In genomic region chr13:100532836-100533435, GRCh38 we compare ENCODE assay signal across 15 cellular contexts. TPM values are rescaled to one million over a fixed set of nuclear protein-coding genes. Genes with fewer than 3 reads are reported as not detected.
DNase-seq lines count a peak whose midpoint lies in the region; ATAC-seq, FAIRE-seq and TF ChIP-seq lines count a peak whose summit lies in the region.
"Had no signal": no experiment of that assay in that cellular context is flagged by ENCODE, and none has a peak within 500 bp of the region (broad histone marks: within the 10 kb centered on the region; RNA-seq: fewer than 3 reads in every experiment).

No MANE protein-coding gene starts in this region.

- ATAC-seq in Right ventricle myocardium superior (ENCODE audit: poor library complexity) = no peak
- ATAC-seq in activated CD8-positive, alpha-beta memory T cell treated with anti-CD3 and anti-CD28 coated beads, Interleukin-2, amount 10 ng/mL, durations not matched to agents 7 days and 5 days = no peak
- ATAC-seq in HepG2 = peak; percentile 27
- ATAC-seq in GM18873 (IDR thresholded peaks at IDR 0.05; ENCODE audit: low FRiP score, unreplicated experiment) = no peak
- ATAC-seq in GM21447 (IDR thresholded peaks at IDR 0.05; ENCODE audit: unreplicated experiment) = no peak
- ATAC-seq: A549, Right ventricle myocardium inferior had no signal

- TF ChIP-seq CTCF in left ventricle myocardium inferior (IDR thresholded peaks at IDR 0.05; ENCODE audit: borderline replicate concordance) (no peak), HepG2 (CRISPR knock-in tag; IDR thresholded peaks at IDR 0.05) (no peak), vagina (IDR thresholded peaks at IDR 0.05) (no peak)

- no peaks in the 10 kb centered on the region for H3K9me3 Mint-ChIP-seq in activated CD8-positive, alpha-beta memory T cell treated with anti-CD3 and anti-CD28 coated beads, Interleukin-2, amount 10 ng/mL, durations not matched to agents 7 days and 5 days (ENCODE audit: low read depth)
- no peaks in the 10 kb centered on the region for H3K9me3 Mint-ChIP-seq in activated CD4-positive, alpha-beta T cell treated with anti-CD3 and anti-CD28 coated beads, Interleukin-2, amount 10 ng/mL, durations not matched to agents 7 days and 5 days

- 99% methylated on average over 11 of the region's 14 CpGs for WGBS in HepG2 (ENCODE audit: low lambda C conversion rate)

- H3K9me3 ChIP-seq in left ventricle myocardium inferior (replicated peaks) (no peaks in the 10 kb centered on the region), HepG2 (ENCODE audit: low read length) (no peaks in the 10 kb centered on the region), vagina (no peaks in the 10 kb centered on the region)
- H3K9me3 ChIP-seq: A549 had no signal

- no peak for TF ChIP-seq EP300 in HepG2 (IDR thresholded peaks at IDR 0.05; ENCODE audit: low read depth in 2 of 2, low read length in 2 of 2)
- no peak for TF ChIP-seq EP300 in HepG2 (CRISPR knock-in tag; IDR thresholded peaks at IDR 0.05; ENCODE audit: borderline replicate concordance)

- no peak overlapping the region for H3K4me3 Mint-ChIP-seq in activated CD8-positive, alpha-beta memory T cell treated with anti-CD3 and anti-CD28 coated beads, Interleukin-2, amount 10 ng/mL, durations not matched to agents 7 days and 5 days
- H3K4me3 Mint-ChIP-seq in activated CD4-positive, alpha-beta T cell treated with anti-CD3 and anti-CD28 coated beads, Interleukin-2, amount 10 ng/mL, durations not matched to agents 7 days and 5 days = no peak overlapping the region
- H3K4me3 Mint-ChIP-seq: CD4-positive, CD25-positive, alpha-beta regulatory T cell had no signal

- H3K4me3 ChIP-seq in left ventricle myocardium inferior (no peak overlapping the region), HepG2 (replicated peaks in 1 of 3; ENCODE audit: insufficient read depth in 1 of 3, low read depth in 2 of 3, low read length in 3 of 3) (no peak overlapping the region), vagina (no peak overlapping the region)
- H3K4me3 ChIP-seq: A549, GM12878 had no signal

- H3K4me2 ChIP-seq in HepG2 (ENCODE audit: low read depth, low read length) = no peak overlapping the region
- H3K4me2 ChIP-seq: A549, KMS-11 had no signal

- H3K27ac ChIP-seq in left ventricle myocardium inferior (replicated peaks) (no peak overlapping the region), HepG2 (ENCODE audit: extremely low read length, insufficient read depth, low read length) (no peak overlapping the region), vagina (no peak overlapping the region)
- H3K27ac ChIP-seq: A549, KMS-11 had no signal

- no peak overlapping the region for H3K9ac ChIP-seq in HepG2 (ENCODE audit: insufficient read depth, low read depth, low read length)
- H3K9ac ChIP-seq: KMS-11 had no signal

- H3K4me1 Mint-ChIP-seq in activated CD8-positive, alpha-beta memory T cell treated with anti-CD3 and anti-CD28 coated beads, Interleukin-2, amount 10 ng/mL, durations not matched to agents 7 days and 5 days = no peaks in the 10 kb centered on the region
- H3K4me1 Mint-ChIP-seq in activated CD4-positive, alpha-beta T cell treated with anti-CD3 and anti-CD28 coated beads, Interleukin-2, amount 10 ng/mL, durations not matched to agents 7 days and 5 days = peaks cover 9% of the 10 kb centered on the region

- DNase-seq in Right ventricle myocardium superior (peak; percentile 27), left ventricle myocardium inferior (no peak), HepG2 (ENCODE audit: low spot score) (no peak), vagina (ENCODE audit: extremely low spot score in 2 of 2) (peak; percentile 76 to 95)
- DNase-seq in activated CD8-positive, alpha-beta memory T cell treated with anti-CD3 and anti-CD28 coated beads, Interleukin-2, amount 10 ng/mL, durations not matched to agents 7 days and 5 days = peak; percentile 37
- no peak for DNase-seq in activated CD4-positive, alpha-beta T cell treated with anti-CD3 and anti-CD28 coated beads, Interleukin-2, amount 10 ng/mL, durations not matched to agents 7 days and 5 days
- DNase-seq: CD4-positive, CD25-positive, alpha-beta regulatory T cell; NCI-H526 treated with DMSO at 0.1 percent for 48 hours had no signal

- TF ChIP-seq POLR2A in HepG2 (IDR thresholded peaks at IDR 0.05; ENCODE audit: insufficient read depth in 1 of 2, low read depth in 2 of 2, low read length in 2 of 2) (no peak), vagina (IDR thresholded peaks at IDR 0.05) (no peak)

- no peak overlapping the region for H2AFZ ChIP-seq in HepG2 (ENCODE audit: low read length)

- no peaks in the 10 kb centered on the region for H3K4me1 ChIP-seq in left ventricle myocardium inferior
- H3K4me1 ChIP-seq in HepG2 (ENCODE audit: insufficient read depth, low read length) = peaks cover 34% of the 10 kb centered on the region
- peaks cover 9% of the 10 kb centered on the region for H3K4me1 ChIP-seq in vagina
- H3K4me1 ChIP-seq: A549 had no signal

- BruUV-seq in HepG2 (replicated peaks; lab: Mats Ljungman, UMichigan) = no TSS peak

- intact Hi-C loops in Right ventricle myocardium superior (cut with DNase I) = no loop called here
- intact Hi-C loops in left ventricle myocardium inferior (cut with micrococcal nuclease) = no loop called here
- intact Hi-C loops in HepG2 (cut with micrococcal nuclease; ENCODE audit: unreplicated experiment) = no loop called here
- intact Hi-C loops in vagina (cut with DNase I) = no loop called here

- H3K36me3 ChIP-seq in left ventricle myocardium inferior = peaks cover 51% of the 10 kb centered on the region
- peaks cover 5 to 7% of the 10 kb centered on the region in 2 experiments; a peak in 2 of 5 replicates for H3K36me3 ChIP-seq in HepG2 (replicated peaks in 1 of 2; ENCODE audit: control insufficient read depth in 1 of 2, insufficient read depth in 2 of 2, low read length in 2 of 2)
- no peaks in the 10 kb centered on the region for H3K36me3 ChIP-seq in vagina

- POLR2A ChIA-PET in HepG2 (lab: Yijun Ruan, JAX) = no interaction called here
- POLR2A ChIA-PET in activated CD4-positive, alpha-beta T cell treated with anti-CD3 and anti-CD28 coated beads, Interleukin-2, amount 10 ng/mL, durations not matched to agents 7 days and 5 days (lab: Charles Lee) = no interaction called here

- H3K27me3 Mint-ChIP-seq in activated CD8-positive, alpha-beta memory T cell treated with anti-CD3 and anti-CD28 coated beads, Interleukin-2, amount 10 ng/mL, durations not matched to agents 7 days and 5 days = no peaks in the 10 kb centered on the region
- H3K27me3 Mint-ChIP-seq in activated CD4-positive, alpha-beta T cell treated with anti-CD3 and anti-CD28 coated beads, Interleukin-2, amount 10 ng/mL, durations not matched to agents 7 days and 5 days = no peaks in the 10 kb centered on the region
- H3K27me3 Mint-ChIP-seq: CD4-positive, CD25-positive, alpha-beta regulatory T cell had no signal

- no peak for TF ChIP-seq RAD21 in HepG2 (CRISPR knock-in tag; IDR thresholded peaks at IDR 0.05)

- H4K20me1 ChIP-seq in HepG2 (ENCODE audit: insufficient read depth, low read length) = no peaks in the 10 kb centered on the region

- no peak overlapping the region for H3K27ac Mint-ChIP-seq in activated CD8-positive, alpha-beta memory T cell treated with anti-CD3 and anti-CD28 coated beads, Interleukin-2, amount 10 ng/mL, durations not matched to agents 7 days and 5 days
- H3K27ac Mint-ChIP-seq in activated CD4-positive, alpha-beta T cell treated with anti-CD3 and anti-CD28 coated beads, Interleukin-2, amount 10 ng/mL, durations not matched to agents 7 days and 5 days = no peak overlapping the region
- H3K27ac Mint-ChIP-seq: CD4-positive, CD25-positive, alpha-beta regulatory T cell had no signal

- CTCF ChIA-PET in activated CD8-positive, alpha-beta memory T cell treated with anti-CD3 and anti-CD28 coated beads, Interleukin-2, amount 10 ng/mL, durations not matched to agents 7 days and 5 days (lab: Charles Lee) = no interaction called here
- CTCF ChIA-PET in HepG2 (lab: Yijun Ruan, JAX; ENCODE audit: low intra/inter-chr PET ratio, low total read pairs) = no interaction called here
- CTCF ChIA-PET in activated CD4-positive, alpha-beta T cell treated with anti-CD3 and anti-CD28 coated beads, Interleukin-2, amount 10 ng/mL, durations not matched to agents 7 days and 5 days (lab: Charles Lee) = interaction anchor here (1.3 kb wide), 1 partner anchor 31 kb away, joined by 4 read pairs; no protein-coding TSS in a partner anchor

- H3K36me3 Mint-ChIP-seq in activated CD8-positive, alpha-beta memory T cell treated with anti-CD3 and anti-CD28 coated beads, Interleukin-2, amount 10 ng/mL, durations not matched to agents 7 days and 5 days = no peaks in the 10 kb centered on the region
- H3K36me3 Mint-ChIP-seq in activated CD4-positive, alpha-beta T cell treated with anti-CD3 and anti-CD28 coated beads, Interleukin-2, amount 10 ng/mL, durations not matched to agents 7 days and 5 days (ENCODE audit: low read depth) = no peaks in the 10 kb centered on the region

- FAIRE-seq in HepG2 (lab: Jason Lieb, UNC) = no peak
- FAIRE-seq: A549, GM12878, H54 had no signal

- H3K27me3 ChIP-seq in left ventricle myocardium inferior (ENCODE audit: low read depth) (no peaks in the 10 kb centered on the region), HepG2 (ENCODE audit: control insufficient read depth in 1 of 2, insufficient read depth in 2 of 2, low read length in 2 of 2) (no peaks in the 10 kb centered on the region; a peak in 1 of 5 replicates), vagina (no peaks in the 10 kb centered on the region)

- in situ Hi-C loops in HepG2 (cut with HindIII; ENCODE audit: extremely low pct_ligation_motif_present, low pct_unique_long_range_greater_than_20kb) = loop anchor here (25.0 kb wide), 1 partner anchor 871 kb away; no protein-coding TSS in a partner anchor

- no peaks in the 10 kb centered on the region for H3K79me2 ChIP-seq in HepG2 (ENCODE audit: insufficient read depth, low read length)

RNA-seq across cellular contexts. Expression of gene GGACT, which starts 55.7 kb away (rescaled TPM):
- total RNA-seq in Right ventricle myocardium superior (1.8 TPM), left ventricle myocardium inferior (1.8 TPM), HepG2 (2016; rRNA removed; fragmentation: Illumina TruSeq; extraction: Trizol) (1.6 and 1.9 TPM in 2 replicates), vagina (4.7 TPM)
- total RNA-seq in activated CD8-positive, alpha-beta memory T cell treated with anti-CD3 and anti-CD28 coated beads, Interleukin-2, amount 10 ng/mL, durations not matched to agents 7 days and 5 days = 1 to 10 TPM; 5.0 to 5.3 TPM
- 0.88 and 1.9 TPM in 2 replicates for total RNA-seq in HepG2 (2016; cell fraction: cytosol; rRNA removed; fragmentation: Illumina TruSeq; extraction: Trizol; ENCODE audit: low read depth)
- total RNA-seq in HepG2 (2016; cell fraction: insoluble cytoplasmic fraction; rRNA removed; fragmentation: Illumina TruSeq; extraction: Trizol) = 1.3 and 1.8 TPM in 2 replicates
- 2.3 and 2.4 TPM in 2 replicates for total RNA-seq in HepG2 (2016; cell fraction: membrane; rRNA removed; fragmentation: Illumina TruSeq; extraction: Trizol)
- 0.56 and 0.93 TPM in 2 replicates for total RNA-seq in HepG2 (2016; cell fraction: nucleus; rRNA removed; fragmentation: Illumina TruSeq; extraction: Trizol)
- 1.7 and 2.3 TPM in 2 replicates for polyA plus RNA-seq in HepG2 (2011; rRNA removed)
- 1.2 and 1.3 TPM in 2 replicates for polyA plus RNA-seq in HepG2 (2011; cell fraction: cytosol; rRNA removed)
- 0.69 and 0.97 TPM in 2 replicates for polyA plus RNA-seq in HepG2 (2011; cell fraction: nucleus; rRNA removed)
- 2.7 and 6.4 TPM in 2 replicates for polyA plus RNA-seq in HepG2 (2012)
- 1.9 and 2.4 TPM in 2 replicates for polyA plus RNA-seq in HepG2 (2016; cell fraction: cytosol; fragmentation: Illumina TruSeq; extraction: Trizol; ENCODE audit: low read depth)
- 1.7 and 2.2 TPM in 2 replicates for polyA plus RNA-seq in HepG2 (2016; cell fraction: insoluble cytoplasmic fraction; fragmentation: Illumina TruSeq; extraction: Trizol; ENCODE audit: low read depth)
- polyA plus RNA-seq in HepG2 (2016; cell fraction: membrane; fragmentation: Illumina TruSeq; extraction: Trizol; ENCODE audit: low read depth) = 2.2 and 3.9 TPM in 2 replicates
- polyA plus RNA-seq in HepG2 (2016; cell fraction: nucleus; fragmentation: Illumina TruSeq; extraction: Trizol; ENCODE audit: insufficient read depth, low read depth) = 0.39 and 0.98 TPM in 2 replicates
- 0.33 and 0.34 TPM in 2 replicates for polyA minus RNA-seq in HepG2 (2011; rRNA and poly(A)+ RNA removed; ENCODE audit: low replicate concordance)
- polyA minus RNA-seq in HepG2 (2011; cell fraction: cytosol; rRNA and poly(A)+ RNA removed) = 0.18 and 0.40 TPM in 2 replicates
- 1.8 and 2.5 TPM in 2 replicates for polyA minus RNA-seq in HepG2 (2011; cell fraction: nucleus; rRNA and poly(A)+ RNA removed)
- total RNA-seq in activated CD4-positive, alpha-beta T cell treated with anti-CD3 and anti-CD28 coated beads, Interleukin-2, amount 10 ng/mL, durations not matched to agents 7 days and 5 days = 1 to 10 TPM; 4.7 to 9.9 TPM

Comparison
In these comparisons a context has a peak if more than half of its experiments do, and no peak if none do; other contexts are left out.
1. DNase-seq: peak in Right ventricle myocardium superior (single experiment), activated CD8-positive, alpha-beta memory T cell treated with anti-CD3 and anti-CD28 coated beads, Interleukin-2, amount 10 ng/mL, durations not matched to agents 7 days and 5 days (single experiment) and vagina (2 of 2); none in left ventricle myocardium inferior (single experiment), HepG2 (single experiment) and activated CD4-positive, alpha-beta T cell treated with anti-CD3 and anti-CD28 coated beads, Interleukin-2, amount 10 ng/mL, durations not matched to agents 7 days and 5 days (single experiment).